Comparison of ENCODE assay signal across 22 cellular contexts in genomic region chr3:182067423-182067822, GRCh38.
"Had no signal": no experiment of that assay in that cellular context is flagged by ENCODE, and none has a peak within 500 bp of the region (broad histone marks: within the 10 kb centered on the region; RNA-seq: fewer than 3 reads in every experiment).

No MANE protein-coding gene starts in this region.

- H3K4me3 Mint-ChIP-seq: activated B cell treated with CpG ODN at 0.5 μM for 24 hours; activated CD4-positive, alpha-beta T cell treated with anti-CD3 and anti-CD28 coated beads, Interleukin-2, amount 10 ng/mL, durations not matched to agents 24 days and 14 days; activated CD8-positive, alpha-beta memory T cell treated with anti-CD3 and anti-CD28 coated beads, Interleukin-2, amount 10 ng/mL, durations not matched to agents 7 days and 5 days; activated naive CD4-positive, alpha-beta T cell treated with anti-CD3 and anti-CD28 coated beads for 36 hours; activated naive CD8-positive, alpha-beta T cell treated with anti-CD3 and anti-CD28 coated beads for 36 hours; activated T-cell treated with anti-CD3 and anti-CD28 coated beads, Interleukin-2, amount 50 U/mL, for 4 hours; central memory CD8-positive, alpha-beta T cell; T-cell had no signal

- H3K9me3 Mint-ChIP-seq: activated B cell treated with CpG ODN at 0.5 μM for 24 hours; activated CD4-positive, alpha-beta T cell treated with anti-CD3 and anti-CD28 coated beads, Interleukin-2, amount 10 ng/mL, durations not matched to agents 24 days and 14 days; activated naive CD4-positive, alpha-beta T cell treated with anti-CD3 and anti-CD28 coated beads for 36 hours; activated naive CD8-positive, alpha-beta T cell treated with anti-CD3 and anti-CD28 coated beads for 36 hours had no signal

- H3K27me3 Mint-ChIP-seq: activated B cell treated with CpG ODN at 0.5 μM for 24 hours; activated CD4-positive, alpha-beta T cell treated with anti-CD3 and anti-CD28 coated beads, Interleukin-2, amount 10 ng/mL, durations not matched to agents 24 days and 14 days; activated CD8-positive, alpha-beta memory T cell treated with anti-CD3 and anti-CD28 coated beads, Interleukin-2, amount 10 ng/mL, durations not matched to agents 7 days and 5 days; activated naive CD8-positive, alpha-beta T cell treated with anti-CD3 and anti-CD28 coated beads for 36 hours; central memory CD8-positive, alpha-beta T cell; T-cell had no signal

- H3K4me1 Mint-ChIP-seq: activated B cell treated with CpG ODN at 0.5 μM for 24 hours; activated CD4-positive, alpha-beta T cell treated with anti-CD3 and anti-CD28 coated beads, Interleukin-2, amount 10 ng/mL, durations not matched to agents 24 days and 14 days; activated CD8-positive, alpha-beta memory T cell treated with anti-CD3 and anti-CD28 coated beads, Interleukin-2, amount 10 ng/mL, durations not matched to agents 7 days and 5 days; activated naive CD8-positive, alpha-beta T cell treated with anti-CD3 and anti-CD28 coated beads for 36 hours; central memory CD8-positive, alpha-beta T cell; T-cell had no signal

- H3K27ac Mint-ChIP-seq: activated B cell treated with CpG ODN at 0.5 μM for 24 hours; activated CD4-positive, alpha-beta T cell treated with anti-CD3 and anti-CD28 coated beads, Interleukin-2, amount 10 ng/mL, durations not matched to agents 24 days and 14 days; activated CD8-positive, alpha-beta memory T cell treated with anti-CD3 and anti-CD28 coated beads, Interleukin-2, amount 10 ng/mL, durations not matched to agents 7 days and 5 days; activated naive CD4-positive, alpha-beta T cell treated with anti-CD3 and anti-CD28 coated beads for 36 hours; activated naive CD8-positive, alpha-beta T cell treated with anti-CD3 and anti-CD28 coated beads for 36 hours; T-cell had no signal

- FAIRE-seq: TTC549 had no signal

- ATAC-seq: activated CD8-positive, alpha-beta memory T cell treated with anti-CD3 and anti-CD28 coated beads, Interleukin-2, amount 10 ng/mL, durations not matched to agents 7 days and 5 days; activated T-cell treated with anti-CD3 and anti-CD28 coated beads, Interleukin-2, amount 50 U/mL, for 4 hours; PC-3; T-cell had no signal

- DNase-seq: activated B cell treated with CpG ODN at 0.5 μM for 24 hours; activated CD4-positive, alpha-beta T cell treated with anti-CD3 and anti-CD28 coated beads for 1 hour; activated CD4-positive, alpha-beta T cell treated with anti-CD3 and anti-CD28 coated beads, Interleukin-2, amount 10 ng/mL, durations not matched to agents 24 days and 14 days; activated CD4-positive, alpha-beta T cell treated with anti-CD3 and anti-CD28 coated beads, Interleukin-2, amount 50 U/mL, for 48 hours; activated CD8-positive, alpha-beta memory T cell treated with anti-CD3 and anti-CD28 coated beads, Interleukin-2, amount 10 ng/mL, durations not matched to agents 7 days and 5 days; activated gamma-delta T cell; activated naive CD4-positive, alpha-beta T cell treated with anti-CD3 and anti-CD28 coated beads for 36 hours; activated naive CD8-positive, alpha-beta T cell treated with anti-CD3 and anti-CD28 coated beads for 36 hours; activated T-cell treated with anti-CD3 and anti-CD28 coated beads, Interleukin-2, amount 50 U/mL, for 4 hours; NCI-H1048; NCI-H146; NCI-H187 treated with DMSO at 0.1 percent for 48 hours; NCI-H2081 treated with DMSO at 0.1 percent for 48 hours; NCI-H446; NCI-H524; PC-3; SHP77 treated with DMSO at 0.1 percent for 48 hours; T-cell; T-helper 2 cell; T1000 had no signal

- H3K36me3 Mint-ChIP-seq: activated CD8-positive, alpha-beta memory T cell treated with anti-CD3 and anti-CD28 coated beads, Interleukin-2, amount 10 ng/mL, durations not matched to agents 7 days and 5 days; activated naive CD8-positive, alpha-beta T cell treated with anti-CD3 and anti-CD28 coated beads for 36 hours; T-cell had no signal
